1 cellular context compared by ENCODE assay signal in the genomic region with DNA sequence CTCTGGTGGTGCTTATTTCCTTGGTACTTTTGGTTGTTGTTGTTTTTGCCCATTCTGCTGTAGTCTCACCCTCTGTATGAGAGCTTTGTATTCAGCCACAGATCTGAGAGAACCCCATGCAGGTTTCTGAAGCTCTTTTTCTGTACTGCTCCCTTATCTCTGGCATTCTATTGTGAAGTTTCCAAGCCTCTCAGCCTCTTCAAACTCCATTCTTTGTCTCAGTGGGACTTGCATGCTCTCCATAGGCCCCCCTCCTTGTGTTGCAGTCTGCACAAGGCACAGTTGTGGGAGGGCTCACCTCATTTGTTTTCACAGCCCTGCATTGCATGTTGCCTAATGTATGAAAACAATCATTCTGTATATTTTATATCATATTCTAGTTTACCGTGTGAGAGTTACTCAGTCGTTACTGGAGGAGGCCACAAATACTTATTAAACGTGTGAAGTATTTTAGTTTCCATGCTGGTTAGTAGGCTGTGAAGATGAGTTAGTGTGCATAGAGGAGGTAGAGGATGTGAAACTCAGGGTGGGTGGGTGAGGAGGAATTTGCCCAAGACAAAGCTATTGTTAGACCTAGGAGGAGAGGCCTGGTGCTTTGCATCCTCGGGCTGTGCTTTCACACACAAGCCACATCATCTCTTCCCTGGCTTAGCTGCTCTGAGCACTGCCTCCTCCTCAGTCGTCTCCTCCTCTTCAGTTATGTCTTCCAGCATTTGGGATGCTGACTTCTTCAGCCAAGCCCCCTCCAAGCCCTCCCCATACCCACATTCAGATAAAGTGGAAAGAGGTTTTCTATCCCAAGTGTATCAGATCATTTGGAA.
TF ChIP-seq lines count a peak whose summit lies in the region.

No MANE protein-coding gene starts in this region.

TF ChIP-seq in GM12878, 131 proteins besides CTCF, POLR2A, EP300 and RAD21 (continues in another document):
- no peak for TF ChIP-seq CBX3 (IDR thresholded peaks at IDR 0.05; ENCODE audit: borderline replicate concordance, low read depth)
- TF ChIP-seq, protein P1, sequence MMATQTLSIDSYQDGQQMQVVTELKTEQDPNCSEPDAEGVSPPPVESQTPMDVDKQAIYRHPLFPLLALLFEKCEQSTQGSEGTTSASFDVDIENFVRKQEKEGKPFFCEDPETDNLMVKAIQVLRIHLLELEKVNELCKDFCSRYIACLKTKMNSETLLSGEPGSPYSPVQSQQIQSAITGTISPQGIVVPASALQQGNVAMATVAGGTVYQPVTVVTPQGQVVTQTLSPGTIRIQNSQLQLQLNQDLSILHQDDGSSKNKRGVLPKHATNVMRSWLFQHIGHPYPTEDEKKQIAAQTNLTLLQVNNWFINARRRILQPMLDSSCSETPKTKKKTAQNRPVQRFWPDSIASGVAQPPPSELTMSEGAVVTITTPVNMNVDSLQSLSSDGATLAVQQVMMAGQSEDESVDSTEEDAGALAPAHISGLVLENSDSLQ (IDR thresholded peaks at IDR 0.05) = 0 out of 2 replicates have a peak, but pooled peaks have one; percentile 8
- TF ChIP-seq, protein P2, sequence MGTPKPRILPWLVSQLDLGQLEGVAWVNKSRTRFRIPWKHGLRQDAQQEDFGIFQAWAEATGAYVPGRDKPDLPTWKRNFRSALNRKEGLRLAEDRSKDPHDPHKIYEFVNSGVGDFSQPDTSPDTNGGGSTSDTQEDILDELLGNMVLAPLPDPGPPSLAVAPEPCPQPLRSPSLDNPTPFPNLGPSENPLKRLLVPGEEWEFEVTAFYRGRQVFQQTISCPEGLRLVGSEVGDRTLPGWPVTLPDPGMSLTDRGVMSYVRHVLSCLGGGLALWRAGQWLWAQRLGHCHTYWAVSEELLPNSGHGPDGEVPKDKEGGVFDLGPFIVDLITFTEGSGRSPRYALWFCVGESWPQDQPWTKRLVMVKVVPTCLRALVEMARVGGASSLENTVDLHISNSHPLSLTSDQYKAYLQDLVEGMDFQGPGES (IDR thresholded peaks at IDR 0.05) = no peak
- TF ChIP-seq, protein P3, sequence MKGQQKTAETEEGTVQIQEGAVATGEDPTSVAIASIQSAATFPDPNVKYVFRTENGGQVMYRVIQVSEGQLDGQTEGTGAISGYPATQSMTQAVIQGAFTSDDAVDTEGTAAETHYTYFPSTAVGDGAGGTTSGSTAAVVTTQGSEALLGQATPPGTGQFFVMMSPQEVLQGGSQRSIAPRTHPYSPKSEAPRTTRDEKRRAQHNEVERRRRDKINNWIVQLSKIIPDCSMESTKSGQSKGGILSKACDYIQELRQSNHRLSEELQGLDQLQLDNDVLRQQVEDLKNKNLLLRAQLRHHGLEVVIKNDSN (IDR thresholded peaks at IDR 0.05; ENCODE audit: borderline replicate concordance, extremely low read length, insufficient read depth, low read depth, low read length) = no peak
- TF ChIP-seq SMAD5 (IDR thresholded peaks at IDR 0.05; ENCODE audit: low read depth) = peak; percentile 46
- TF ChIP-seq SUPT20H (IDR thresholded peaks at IDR 0.05; ENCODE audit: borderline replicate concordance, control insufficient read depth, low read depth, low read length) = no peak
- TF ChIP-seq, protein P4, sequence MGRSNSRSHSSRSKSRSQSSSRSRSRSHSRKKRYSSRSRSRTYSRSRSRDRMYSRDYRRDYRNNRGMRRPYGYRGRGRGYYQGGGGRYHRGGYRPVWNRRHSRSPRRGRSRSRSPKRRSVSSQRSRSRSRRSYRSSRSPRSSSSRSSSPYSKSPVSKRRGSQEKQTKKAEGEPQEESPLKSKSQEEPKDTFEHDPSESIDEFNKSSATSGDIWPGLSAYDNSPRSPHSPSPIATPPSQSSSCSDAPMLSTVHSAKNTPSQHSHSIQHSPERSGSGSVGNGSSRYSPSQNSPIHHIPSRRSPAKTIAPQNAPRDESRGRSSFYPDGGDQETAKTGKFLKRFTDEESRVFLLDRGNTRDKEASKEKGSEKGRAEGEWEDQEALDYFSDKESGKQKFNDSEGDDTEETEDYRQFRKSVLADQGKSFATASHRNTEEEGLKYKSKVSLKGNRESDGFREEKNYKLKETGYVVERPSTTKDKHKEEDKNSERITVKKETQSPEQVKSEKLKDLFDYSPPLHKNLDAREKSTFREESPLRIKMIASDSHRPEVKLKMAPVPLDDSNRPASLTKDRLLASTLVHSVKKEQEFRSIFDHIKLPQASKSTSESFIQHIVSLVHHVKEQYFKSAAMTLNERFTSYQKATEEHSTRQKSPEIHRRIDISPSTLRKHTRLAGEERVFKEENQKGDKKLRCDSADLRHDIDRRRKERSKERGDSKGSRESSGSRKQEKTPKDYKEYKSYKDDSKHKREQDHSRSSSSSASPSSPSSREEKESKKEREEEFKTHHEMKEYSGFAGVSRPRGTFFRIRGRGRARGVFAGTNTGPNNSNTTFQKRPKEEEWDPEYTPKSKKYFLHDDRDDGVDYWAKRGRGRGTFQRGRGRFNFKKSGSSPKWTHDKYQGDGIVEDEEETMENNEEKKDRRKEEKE (IDR thresholded peaks at IDR 0.05) = no peak
- TF ChIP-seq POU2F2 (IDR thresholded peaks at IDR 0.05; ENCODE audit: borderline replicate concordance, low read depth, low read length) = peak; percentile 95
- TF ChIP-seq STAT3 (IDR thresholded peaks at IDR 0.05; ENCODE audit: low read depth, low read length) = peak; percentile 67; the same call in 1 of the 2 replicates
- no peak for TF ChIP-seq DPF2 (IDR thresholded peaks at IDR 0.05)
- TF ChIP-seq, protein P5, sequence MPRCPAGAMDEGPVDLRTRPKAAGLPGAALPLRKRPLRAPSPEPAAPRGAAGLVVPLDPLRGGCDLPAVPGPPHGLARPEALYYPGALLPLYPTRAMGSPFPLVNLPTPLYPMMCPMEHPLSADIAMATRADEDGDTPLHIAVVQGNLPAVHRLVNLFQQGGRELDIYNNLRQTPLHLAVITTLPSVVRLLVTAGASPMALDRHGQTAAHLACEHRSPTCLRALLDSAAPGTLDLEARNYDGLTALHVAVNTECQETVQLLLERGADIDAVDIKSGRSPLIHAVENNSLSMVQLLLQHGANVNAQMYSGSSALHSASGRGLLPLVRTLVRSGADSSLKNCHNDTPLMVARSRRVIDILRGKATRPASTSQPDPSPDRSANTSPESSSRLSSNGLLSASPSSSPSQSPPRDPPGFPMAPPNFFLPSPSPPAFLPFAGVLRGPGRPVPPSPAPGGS (IDR thresholded peaks at IDR 0.05; ENCODE audit: borderline replicate concordance, insufficient read depth, low read depth, low read length, poor library complexity, severe bottlenecking) = peak; percentile 100
- TF ChIP-seq, protein P6, sequence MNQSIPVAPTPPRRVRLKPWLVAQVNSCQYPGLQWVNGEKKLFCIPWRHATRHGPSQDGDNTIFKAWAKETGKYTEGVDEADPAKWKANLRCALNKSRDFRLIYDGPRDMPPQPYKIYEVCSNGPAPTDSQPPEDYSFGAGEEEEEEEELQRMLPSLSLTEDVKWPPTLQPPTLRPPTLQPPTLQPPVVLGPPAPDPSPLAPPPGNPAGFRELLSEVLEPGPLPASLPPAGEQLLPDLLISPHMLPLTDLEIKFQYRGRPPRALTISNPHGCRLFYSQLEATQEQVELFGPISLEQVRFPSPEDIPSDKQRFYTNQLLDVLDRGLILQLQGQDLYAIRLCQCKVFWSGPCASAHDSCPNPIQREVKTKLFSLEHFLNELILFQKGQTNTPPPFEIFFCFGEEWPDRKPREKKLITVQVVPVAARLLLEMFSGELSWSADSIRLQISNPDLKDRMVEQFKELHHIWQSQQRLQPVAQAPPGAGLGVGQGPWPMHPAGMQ (IDR thresholded peaks at IDR 0.05; ENCODE audit: borderline replicate concordance) = no peak
- no peak for TF ChIP-seq YY1 (IDR thresholded peaks at IDR 0.05; ENCODE audit: low read depth, low read length)
- TF ChIP-seq SREBF1 (IDR thresholded peaks at IDR 0.05; ENCODE audit: low read length) = no peak
- peak in 1 of 2 experiments; percentile 59; a peak in 1 of 3 replicates for TF ChIP-seq EGR1 (IDR thresholded peaks at IDR 0.05; ENCODE audit: borderline replicate concordance in 1 of 2, low read depth in 2 of 2, low read length in 2 of 2)
- TF ChIP-seq ZZZ3 (IDR thresholded peaks at IDR 0.05; ENCODE audit: control insufficient read depth, insufficient read length, low read depth) = no peak
- 0 out of 2 replicates have a peak, but pooled peaks have one; percentile 10 for TF ChIP-seq WRNIP1 (IDR thresholded peaks at IDR 0.05; ENCODE audit: borderline replicate concordance, low read depth, low read length)
- TF ChIP-seq RCOR1 (conservative IDR thresholded peaks at IDR 0.05; ENCODE audit: low read depth, low read length) = peak; percentile 36; the same call in 1 of the 2 replicates
- TF ChIP-seq FOXM1 (IDR thresholded peaks at IDR 0.05; ENCODE audit: low read depth, low read length) = no peak
- TF ChIP-seq ETV6 (conservative IDR thresholded peaks at IDR 0.05 in 1 of 2, IDR thresholded peaks at IDR 0.05 in 1 of 2; ENCODE audit: borderline replicate concordance in 1 of 2, low read depth in 1 of 2) = peak in 1 of 2 experiments; percentile 89; a peak in 2 of 4 replicates
- no peak for TF ChIP-seq ESRRA (IDR thresholded peaks at IDR 0.05; ENCODE audit: low read length)
- TF ChIP-seq, protein P7, sequence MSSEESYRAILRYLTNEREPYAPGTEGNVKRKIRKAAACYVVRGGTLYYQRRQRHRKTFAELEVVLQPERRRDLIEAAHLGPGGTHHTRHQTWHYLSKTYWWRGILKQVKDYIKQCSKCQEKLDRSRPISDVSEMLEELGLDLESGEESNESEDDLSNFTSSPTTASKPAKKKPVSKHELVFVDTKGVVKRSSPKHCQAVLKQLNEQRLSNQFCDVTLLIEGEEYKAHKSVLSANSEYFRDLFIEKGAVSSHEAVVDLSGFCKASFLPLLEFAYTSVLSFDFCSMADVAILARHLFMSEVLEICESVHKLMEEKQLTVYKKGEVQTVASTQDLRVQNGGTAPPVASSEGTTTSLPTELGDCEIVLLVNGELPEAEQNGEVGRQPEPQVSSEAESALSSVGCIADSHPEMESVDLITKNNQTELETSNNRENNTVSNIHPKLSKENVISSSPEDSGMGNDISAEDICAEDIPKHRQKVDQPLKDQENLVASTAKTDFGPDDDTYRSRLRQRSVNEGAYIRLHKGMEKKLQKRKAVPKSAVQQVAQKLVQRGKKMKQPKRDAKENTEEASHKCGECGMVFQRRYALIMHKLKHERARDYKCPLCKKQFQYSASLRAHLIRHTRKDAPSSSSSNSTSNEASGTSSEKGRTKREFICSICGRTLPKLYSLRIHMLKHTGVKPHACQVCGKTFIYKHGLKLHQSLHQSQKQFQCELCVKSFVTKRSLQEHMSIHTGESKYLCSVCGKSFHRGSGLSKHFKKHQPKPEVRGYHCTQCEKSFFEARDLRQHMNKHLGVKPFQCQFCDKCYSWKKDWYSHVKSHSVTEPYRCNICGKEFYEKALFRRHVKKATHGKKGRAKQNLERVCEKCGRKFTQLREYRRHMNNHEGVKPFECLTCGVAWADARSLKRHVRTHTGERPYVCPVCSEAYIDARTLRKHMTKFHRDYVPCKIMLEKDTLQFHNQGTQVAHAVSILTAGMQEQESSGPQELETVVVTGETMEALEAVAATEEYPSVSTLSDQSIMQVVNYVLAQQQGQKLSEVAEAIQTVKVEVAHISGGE (CRISPR knock-in tag; IDR thresholded peaks at IDR 0.05) = no peak
- 0 out of 2 replicates have a peak, but pooled peaks have one; percentile 37 for TF ChIP-seq TCF3 (IDR thresholded peaks at IDR 0.05; ENCODE audit: borderline replicate concordance, insufficient read depth, low read depth, low read length)
- TF ChIP-seq NBN (IDR thresholded peaks at IDR 0.05) = peak; percentile 94
- TF ChIP-seq HDGF (IDR thresholded peaks at IDR 0.05) = no peak; the same call in 1 of the 2 replicates
- TF ChIP-seq, protein P8, sequence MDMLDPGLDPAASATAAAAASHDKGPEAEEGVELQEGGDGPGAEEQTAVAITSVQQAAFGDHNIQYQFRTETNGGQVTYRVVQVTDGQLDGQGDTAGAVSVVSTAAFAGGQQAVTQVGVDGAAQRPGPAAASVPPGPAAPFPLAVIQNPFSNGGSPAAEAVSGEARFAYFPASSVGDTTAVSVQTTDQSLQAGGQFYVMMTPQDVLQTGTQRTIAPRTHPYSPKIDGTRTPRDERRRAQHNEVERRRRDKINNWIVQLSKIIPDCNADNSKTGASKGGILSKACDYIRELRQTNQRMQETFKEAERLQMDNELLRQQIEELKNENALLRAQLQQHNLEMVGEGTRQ (IDR thresholded peaks at IDR 0.05; ENCODE audit: borderline replicate concordance, low read depth, low read length) = no peak
- peak; percentile 74 for TF ChIP-seq TAF1 (IDR thresholded peaks at IDR 0.05; ENCODE audit: borderline replicate concordance, low read depth, low read length)
- no peak for TF ChIP-seq NFXL1 (IDR thresholded peaks at IDR 0.05; ENCODE audit: borderline replicate concordance)
- peak; percentile 81 for TF ChIP-seq TCF12 (IDR thresholded peaks at IDR 0.05; ENCODE audit: low read depth, low read length)
- peak in 1 of 2 experiments; percentile 78; a peak in 2 of 4 replicates for TF ChIP-seq BHLHE40 (IDR thresholded peaks at IDR 0.05; ENCODE audit: borderline replicate concordance in 1 of 2, low read depth in 2 of 2, low read length in 1 of 2)
- TF ChIP-seq ZNF217 (IDR thresholded peaks at IDR 0.05) = no peak
- TF ChIP-seq, protein P9, sequence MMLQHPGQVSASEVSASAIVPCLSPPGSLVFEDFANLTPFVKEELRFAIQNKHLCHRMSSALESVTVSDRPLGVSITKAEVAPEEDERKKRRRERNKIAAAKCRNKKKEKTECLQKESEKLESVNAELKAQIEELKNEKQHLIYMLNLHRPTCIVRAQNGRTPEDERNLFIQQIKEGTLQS (IDR thresholded peaks at IDR 0.05; ENCODE audit: borderline replicate concordance, extremely low read depth, low read depth, low read length) = no peak
- TF ChIP-seq SMC3 (IDR thresholded peaks at IDR 0.05; ENCODE audit: borderline replicate concordance, low read length) = peak; percentile 28
- no peak; the same call in 1 of the 2 replicates for TF ChIP-seq TARDBP (IDR thresholded peaks at IDR 0.05; ENCODE audit: borderline replicate concordance)
- TF ChIP-seq, protein P10, sequence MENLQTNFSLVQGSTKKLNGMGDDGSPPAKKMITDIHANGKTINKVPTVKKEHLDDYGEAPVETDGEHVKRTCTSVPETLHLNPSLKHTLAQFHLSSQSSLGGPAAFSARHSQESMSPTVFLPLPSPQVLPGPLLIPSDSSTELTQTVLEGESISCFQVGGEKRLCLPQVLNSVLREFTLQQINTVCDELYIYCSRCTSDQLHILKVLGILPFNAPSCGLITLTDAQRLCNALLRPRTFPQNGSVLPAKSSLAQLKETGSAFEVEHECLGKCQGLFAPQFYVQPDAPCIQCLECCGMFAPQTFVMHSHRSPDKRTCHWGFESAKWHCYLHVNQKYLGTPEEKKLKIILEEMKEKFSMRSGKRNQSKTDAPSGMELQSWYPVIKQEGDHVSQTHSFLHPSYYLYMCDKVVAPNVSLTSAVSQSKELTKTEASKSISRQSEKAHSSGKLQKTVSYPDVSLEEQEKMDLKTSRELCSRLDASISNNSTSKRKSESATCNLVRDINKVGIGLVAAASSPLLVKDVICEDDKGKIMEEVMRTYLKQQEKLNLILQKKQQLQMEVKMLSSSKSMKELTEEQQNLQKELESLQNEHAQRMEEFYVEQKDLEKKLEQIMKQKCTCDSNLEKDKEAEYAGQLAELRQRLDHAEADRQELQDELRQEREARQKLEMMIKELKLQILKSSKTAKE (IDR thresholded peaks at IDR 0.05; ENCODE audit: low read depth, poor library complexity, severe bottlenecking) = peak; percentile 86
